ENCODE assay signal across 20 cellular contexts in genomic region chr1:198203434-198203833, GRCh38. TPM values are rescaled to one million over a fixed set of nuclear protein-coding genes. Genes with fewer than 3 reads are reported as not detected.
DNase-seq lines count a peak whose midpoint lies in the region; ATAC-seq and TF ChIP-seq lines count a peak whose summit lies in the region.
"Had no signal": no experiment of that assay in that cellular context is flagged by ENCODE, and none has a peak within 500 bp of the region (broad histone marks: within the 10 kb centered on the region; RNA-seq: fewer than 3 reads in every experiment).

No MANE protein-coding gene starts in this region.

- TF ChIP-seq EP300 in SK-N-SH (IDR thresholded peaks at IDR 0.05; ENCODE audit: borderline replicate concordance in 1 of 2, low read depth in 1 of 2, low read length in 1 of 2): no peak

- H3K9me3 ChIP-seq in SK-N-SH: no peaks in the 10 kb centered on the region
- H3K9me3 ChIP-seq in osteoblast (ENCODE audit: low read depth, low read length): no peaks in the 10 kb centered on the region
- H3K9me3 ChIP-seq: esophagus squamous epithelium had no signal

- no peak for DNase-seq in activated CD8-positive, alpha-beta T cell treated with anti-CD3 and anti-CD28 coated beads for 36 hours
- no peak for DNase-seq in activated CD8-positive, alpha-beta T cell treated with anti-CD3 and anti-CD28 coated beads, Interleukin-2, amount 10 ng/mL, durations not matched to agents 7 days and 5 days
- DNase-seq in SK-N-SH (no peak), dorsolateral prefrontal cortex (no peak), osteoblast (ENCODE audit: insufficient read length, low spot score, missing footprints) (no peak), NCI-H187 (lab: John Stamatoyannopoulos, UW) (no peak), cardiac septum (ENCODE audit: low spot score) (no peak)
- DNase-seq: 8988T, activated B cell treated with CpG ODN at 0.5 μM for 24 hours, activated gamma-delta T cell treated with Interleukin-2 at 50 U/mL for 16 hours, C1 segment of cervical spinal cord, DMS53, esophagus squamous epithelium, head of caudate nucleus, NCI-H1436 had no signal

- H3K27me3 Mint-ChIP-seq in activated CD8-positive, alpha-beta T cell treated with anti-CD3 and anti-CD28 coated beads for 36 hours: no peaks in the 10 kb centered on the region
- no peaks in the 10 kb centered on the region for H3K27me3 Mint-ChIP-seq in activated CD8-positive, alpha-beta T cell treated with anti-CD3 and anti-CD28 coated beads, Interleukin-2, amount 10 ng/mL, durations not matched to agents 7 days and 5 days (ENCODE audit: low read depth)
- H3K27me3 Mint-ChIP-seq: activated B cell treated with CpG ODN at 0.5 μM for 24 hours, brain had no signal

- H3K36me3 ChIP-seq in SK-N-SH (replicated peaks in 1 of 2; ENCODE audit: control insufficient read depth in 1 of 2, insufficient read depth in 2 of 2, low read length in 1 of 2) (peaks cover 2 to 27% of the 10 kb centered on the region in 2 experiments), osteoblast (ENCODE audit: insufficient read depth, low read length) (peaks cover 24% of the 10 kb centered on the region)
- H3K36me3 ChIP-seq: esophagus squamous epithelium had no signal

- CTCF ChIA-PET in activated CD8-positive, alpha-beta T cell treated with anti-CD3 and anti-CD28 coated beads for 36 hours (lab: Charles Lee): interaction anchor here (1.2 kb wide), 2 partner anchors 17 to 45 kb away, joined by 3 to 4 read pairs; no protein-coding TSS in a partner anchor
- CTCF ChIA-PET in activated CD8-positive, alpha-beta T cell treated with anti-CD3 and anti-CD28 coated beads, Interleukin-2, amount 10 ng/mL, durations not matched to agents 7 days and 5 days (lab: Charles Lee): interaction anchor here (0.7 to 1.2 kb wide), 2 partner anchors 11 to 27 kb away, joined by 3 read pairs; no protein-coding TSS in a partner anchor
- CTCF ChIA-PET in SK-N-SH (lab: Yijun Ruan, JAX): interaction anchor here (1.0 kb wide), 1 partner anchor 47 kb away, joined by 3 read pairs; the partner anchor contains the start of gene NEK7

- H4K20me1 ChIP-seq in SK-N-SH (ENCODE audit: insufficient read depth): peaks cover 91% of the 10 kb centered on the region
- H4K20me1 ChIP-seq in osteoblast (ENCODE audit: insufficient read depth, low read length): peaks cover 75% of the 10 kb centered on the region

- H3K4me3 ChIP-seq in SK-N-SH (ENCODE audit: low read depth in 2 of 2, low read length in 1 of 2) (no peak overlapping the region), dorsolateral prefrontal cortex (peak overlapping the region in 3 of 59 donors; percentile 20 to 31 (median 22)), osteoblast (ENCODE audit: insufficient read depth, low read length) (no peak overlapping the region)
- H3K4me3 ChIP-seq: esophagus squamous epithelium, lung had no signal

- H3K9me3 Mint-ChIP-seq in activated CD8-positive, alpha-beta T cell treated with anti-CD3 and anti-CD28 coated beads for 36 hours: peaks cover 4% of the 10 kb centered on the region
- H3K9me3 Mint-ChIP-seq in activated CD8-positive, alpha-beta T cell treated with anti-CD3 and anti-CD28 coated beads, Interleukin-2, amount 10 ng/mL, durations not matched to agents 7 days and 5 days (ENCODE audit: insufficient read depth): no peaks in the 10 kb centered on the region
- H3K9me3 Mint-ChIP-seq: activated B cell treated with CpG ODN at 0.5 μM for 24 hours, nephron had no signal

- H2AFZ ChIP-seq in SK-N-SH (ENCODE audit: low read depth) (no peak overlapping the region), osteoblast (ENCODE audit: low read length) (no peak overlapping the region)

- H3K4me2 ChIP-seq in SK-N-SH (no peak overlapping the region; the same call in 1 of the 2 replicates), osteoblast (ENCODE audit: insufficient read depth, low read length) (no peak overlapping the region)

- WGBS in SK-N-SH (ENCODE audit: low lambda C conversion rate): 27% methylated on average over 1 of the region's 1 CpG

- TF ChIP-seq RAD21 in SK-N-SH (IDR thresholded peaks at IDR 0.05; ENCODE audit: low read length): no peak

- H3K27ac ChIP-seq in SK-N-SH (ENCODE audit: low read depth in 2 of 2, low read length in 1 of 2) (peak overlapping the region; percentile 7 to 55; a peak in 2 of 4 replicates), dorsolateral prefrontal cortex (peak overlapping the region in 30 of 59 donors; percentile 0 to 66 (median 30)), osteoblast (ENCODE audit: low read depth, low read length) (peak overlapping the region; percentile 17)
- H3K27ac ChIP-seq: esophagus squamous epithelium had no signal

- peaks cover 22% of the 10 kb centered on the region for H3K36me3 Mint-ChIP-seq in activated CD8-positive, alpha-beta T cell treated with anti-CD3 and anti-CD28 coated beads for 36 hours (ENCODE audit: low read depth)
- peaks cover 24% of the 10 kb centered on the region for H3K36me3 Mint-ChIP-seq in activated CD8-positive, alpha-beta T cell treated with anti-CD3 and anti-CD28 coated beads, Interleukin-2, amount 10 ng/mL, durations not matched to agents 7 days and 5 days (ENCODE audit: low read depth)

- peaks cover 13 to 20% of the 10 kb centered on the region in 2 experiments; a peak in 3 of 4 replicates for H3K4me1 ChIP-seq in SK-N-SH (ENCODE audit: control insufficient read depth in 1 of 2, insufficient read depth in 2 of 2, low read depth in 1 of 2, low read length in 1 of 2)
- peaks cover 32% of the 10 kb centered on the region for H3K4me1 ChIP-seq in osteoblast (ENCODE audit: insufficient read depth, low read length)

- intact Hi-C loops in activated CD8-positive, alpha-beta T cell treated with anti-CD3 and anti-CD28 coated beads for 36 hours (cut with micrococcal nuclease): no loop called here
- intact Hi-C loops in dorsolateral prefrontal cortex (cut with DNase I) (no loop called here), cardiac septum (cut with DNase I) (loop anchor here (5.0 to 10.0 kb wide), 2 partner anchors 46 to 261 kb away; partner anchors contain the start of gene NEK7)

- H3K79me2 ChIP-seq in SK-N-SH (ENCODE audit: insufficient read depth) (peaks cover 100% of the 10 kb centered on the region), osteoblast (ENCODE audit: insufficient read depth, low read length) (peaks cover 98% of the 10 kb centered on the region)

- H3K27me3 ChIP-seq in SK-N-SH (ENCODE audit: insufficient read depth) (no peaks in the 10 kb centered on the region), dorsolateral prefrontal cortex (no peaks in the 10 kb centered on the region), osteoblast (ENCODE audit: insufficient read depth, low read length) (no peaks in the 10 kb centered on the region)
- H3K27me3 ChIP-seq: esophagus squamous epithelium had no signal

- POLR2A ChIA-PET in activated CD8-positive, alpha-beta T cell treated with anti-CD3 and anti-CD28 coated beads for 36 hours (lab: Charles Lee): no interaction called here
- POLR2A ChIA-PET in activated CD8-positive, alpha-beta T cell treated with anti-CD3 and anti-CD28 coated beads, Interleukin-2, amount 10 ng/mL, durations not matched to agents 7 days and 5 days (lab: Charles Lee): interaction anchor here (0.6 to 0.7 kb wide), 2 partner anchors 42 to 460 kb away, joined by 3 read pairs; no protein-coding TSS in a partner anchor
- POLR2A ChIA-PET in SK-N-SH (lab: Yijun Ruan, JAX): no interaction called here

- no peak for ATAC-seq in activated CD8-positive, alpha-beta T cell treated with anti-CD3 and anti-CD28 coated beads for 36 hours
- ATAC-seq in activated CD8-positive, alpha-beta T cell treated with anti-CD3 and anti-CD28 coated beads, Interleukin-2, amount 10 ng/mL, durations not matched to agents 7 days and 5 days: no peak
- no peak for ATAC-seq in HG03196 (IDR thresholded peaks at IDR 0.05; ENCODE audit: unreplicated experiment)

- H3F3A ChIP-seq in SK-N-SH (replicated peaks; ENCODE audit: insufficient read depth): peaks cover 37% of the 10 kb centered on the region

- peak overlapping the region; percentile 92 for H3K27ac Mint-ChIP-seq in activated CD8-positive, alpha-beta T cell treated with anti-CD3 and anti-CD28 coated beads for 36 hours
- H3K27ac Mint-ChIP-seq in activated CD8-positive, alpha-beta T cell treated with anti-CD3 and anti-CD28 coated beads, Interleukin-2, amount 10 ng/mL, durations not matched to agents 7 days and 5 days: no peak overlapping the region
- H3K27ac Mint-ChIP-seq: activated B cell treated with CpG ODN at 0.5 μM for 24 hours; nephron; T-helper 1 cell treated with Interleukin-12 subunit alpha and Interleukin-12 subunit beta and Interleukin-4 antibody, amounts not matched to agents 30 μg/mL and 1 μg/mL, for 36 hours had no signal

- no peaks in the 10 kb centered on the region for H3K9me2 ChIP-seq in SK-N-SH

- H3K4me1 Mint-ChIP-seq in activated CD8-positive, alpha-beta T cell treated with anti-CD3 and anti-CD28 coated beads for 36 hours (ENCODE audit: low read depth): peaks cover 81% of the 10 kb centered on the region
- H3K4me1 Mint-ChIP-seq in activated CD8-positive, alpha-beta T cell treated with anti-CD3 and anti-CD28 coated beads, Interleukin-2, amount 10 ng/mL, durations not matched to agents 7 days and 5 days (ENCODE audit: low read depth): peaks cover 45% of the 10 kb centered on the region

- H3K9ac ChIP-seq in SK-N-SH: no peak overlapping the region; the same call in 1 of the 2 replicates

- no peak for TF ChIP-seq CTCF in activated CD8-positive, alpha-beta T cell treated with anti-CD3 and anti-CD28 coated beads for 36 hours (IDR thresholded peaks at IDR 0.05)
- TF ChIP-seq CTCF in SK-N-SH (IDR thresholded peaks at IDR 0.05) (no peak), dorsolateral prefrontal cortex (IDR thresholded peaks at IDR 0.05 in 54 of 56, conservative IDR thresholded peaks at IDR 0.05 in 2 of 56; ENCODE audit: low read depth in 1 of 56, partially characterized antibody in 56 of 56) (no peak), osteoblast (IDR thresholded peaks at IDR 0.05; ENCODE audit: extremely low read depth, low read depth, low read length) (no peak)

- no peak overlapping the region for H3K4me3 Mint-ChIP-seq in activated CD8-positive, alpha-beta T cell treated with anti-CD3 and anti-CD28 coated beads for 36 hours
- no peak overlapping the region for H3K4me3 Mint-ChIP-seq in activated CD8-positive, alpha-beta T cell treated with anti-CD3 and anti-CD28 coated beads, Interleukin-2, amount 10 ng/mL, durations not matched to agents 7 days and 5 days
- H3K4me3 Mint-ChIP-seq: activated B cell treated with CpG ODN at 0.5 μM for 24 hours; brain; nephron; T-helper 1 cell treated with Interleukin-12 subunit alpha and Interleukin-12 subunit beta and Interleukin-4 antibody, amounts not matched to agents 30 μg/mL and 1 μg/mL, for 36 hours had no signal

TF ChIP-seq in SK-N-SH, 30 proteins besides CTCF, POLR2A, EP300 and RAD21 (continues in another document):
- no peak for TF ChIP-seq MXI1 (IDR thresholded peaks at IDR 0.05; ENCODE audit: low read depth, low read length)

RNA-seq across cellular contexts. Expression of gene NEK7, which starts 46.6 kb away (rescaled TPM):
- 10 to 100 TPM; 71.4 to 76.4 TPM for total RNA-seq in activated CD8-positive, alpha-beta T cell treated with anti-CD3 and anti-CD28 coated beads for 36 hours
- 10 to 100 TPM; 61.5 to 63.2 TPM for total RNA-seq in activated CD8-positive, alpha-beta T cell treated with anti-CD3 and anti-CD28 coated beads, Interleukin-2, amount 10 ng/mL, durations not matched to agents 7 days and 5 days
- polyA plus RNA-seq in SK-N-SH (2012; rRNA removed): 85.8 and 146 TPM in 2 replicates
- 148 and 159 TPM in 2 replicates for polyA plus RNA-seq in SK-N-SH (2012; cell fraction: cytosol; rRNA removed)
- 72.1 and 172 TPM in 2 replicates for polyA plus RNA-seq in SK-N-SH (2012; cell fraction: nucleus; rRNA removed)
- total RNA-seq in dorsolateral prefrontal cortex (100 to 1,000 TPM in 3 of 120 experiments, 10 to 100 TPM in 117; 27.7 to 122 (median 55.1) TPM), osteoblast (376 and 377 TPM in 2 replicates), cardiac septum (318 TPM)
